6 cellular contexts compared by ENCODE assay signal in the genomic region with DNA sequence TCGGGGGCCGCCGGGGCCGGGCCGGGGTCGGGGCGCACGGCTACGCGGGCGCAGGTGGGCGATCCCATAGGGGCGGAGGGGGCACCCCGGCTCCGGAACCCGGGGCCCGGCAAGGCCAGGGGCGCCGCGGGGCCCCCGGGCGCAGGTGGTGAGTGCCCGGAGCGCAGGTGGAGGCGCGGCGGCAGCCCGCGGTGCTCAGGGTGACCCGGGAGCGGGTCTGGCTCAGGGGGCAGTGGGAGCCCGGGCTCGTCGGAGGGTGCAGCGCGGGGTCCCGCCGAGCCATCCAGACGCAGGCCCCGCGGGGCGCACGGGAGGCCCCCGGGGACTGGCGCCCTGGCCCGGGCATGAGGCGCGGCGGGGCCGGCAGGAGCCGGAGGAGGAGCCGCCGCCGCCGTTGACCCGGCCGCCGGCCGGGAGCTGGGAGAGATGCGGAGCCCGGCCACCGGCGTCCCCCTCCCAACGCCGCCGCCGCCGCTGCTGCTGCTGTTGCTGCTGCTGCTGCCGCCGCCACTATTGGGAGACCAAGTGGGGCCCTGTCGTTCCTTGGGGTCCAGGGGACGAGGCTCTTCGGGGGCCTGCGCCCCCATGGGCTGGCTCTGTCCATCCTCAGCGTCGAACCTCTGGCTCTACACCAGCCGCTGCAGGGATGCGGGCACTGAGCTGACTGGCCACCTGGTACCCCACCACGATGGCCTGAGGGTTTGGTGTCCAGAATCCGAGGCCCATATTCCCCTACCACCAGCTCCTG. TPM values are rescaled to one million over a fixed set of nuclear protein-coding genes. Genes with fewer than 3 reads are reported as not detected.
DNase-seq lines count a peak whose midpoint lies in the region; ATAC-seq lines count a peak whose summit lies in the region.

No MANE protein-coding gene starts in this region.

- no peaks in the 10 kb centered on the region for H3K4me1 Mint-ChIP-seq in activated naive CD8-positive, alpha-beta T cell treated with anti-CD3 and anti-CD28 coated beads, Interleukin-2, amount 10 ng/mL, durations not matched to agents 7 days and 5 days

- DNase-seq in COR-L47 (lab: John Stamatoyannopoulos, UW) (peak; percentile 11), DMS79 (lab: John Stamatoyannopoulos, UW) (no peak), NCI-H1436 treated with DMSO at 0.1 percent for 48 hours (lab: John Stamatoyannopoulos, UW) (no peak)
- DNase-seq in activated naive CD8-positive, alpha-beta T cell treated with anti-CD3 and anti-CD28 coated beads, Interleukin-2, amount 10 ng/mL, durations not matched to agents 7 days and 5 days = no peak

- H3K27me3 ChIP-seq in mucosa of rectum (ENCODE audit: control insufficient read depth in 2 of 2, insufficient read depth in 2 of 2, low read length in 2 of 2) = peaks cover 0 to 3% of the 10 kb centered on the region in 2 donors

- H3K4me1 ChIP-seq in mucosa of rectum (ENCODE audit: control insufficient read depth in 2 of 2, insufficient read depth in 2 of 2, low read length in 2 of 2) = peaks cover 7 to 9% of the 10 kb centered on the region in 2 donors

- no peaks in the 10 kb centered on the region for H3K36me3 Mint-ChIP-seq in activated naive CD8-positive, alpha-beta T cell treated with anti-CD3 and anti-CD28 coated beads, Interleukin-2, amount 10 ng/mL, durations not matched to agents 7 days and 5 days

- H3K9me3 ChIP-seq in mucosa of rectum (ENCODE audit: control insufficient read depth in 2 of 2, low read length in 2 of 2) = no peaks in the 10 kb centered on the region

- POLR2A ChIA-PET in activated naive CD8-positive, alpha-beta T cell treated with anti-CD3 and anti-CD28 coated beads, Interleukin-2, amount 10 ng/mL, durations not matched to agents 7 days and 5 days (lab: Charles Lee) = interaction anchor here (0.6 to 1.9 kb wide), 6 partner anchors 8 to 233 kb away, joined by 3 to 7 read pairs (median 4); a partner anchor contains a TSS

- H3K4me3 ChIP-seq in mucosa of rectum (ENCODE audit: low read length in 2 of 2) = peak overlapping the region; percentile 44 to 60

- H3K27ac Mint-ChIP-seq in activated naive CD8-positive, alpha-beta T cell treated with anti-CD3 and anti-CD28 coated beads, Interleukin-2, amount 10 ng/mL, durations not matched to agents 7 days and 5 days = no peak overlapping the region

- H3K9ac ChIP-seq in mucosa of rectum (ENCODE audit: low read depth in 1 of 2, low read length in 2 of 2) = peak overlapping the region in 1 of 2 donors; percentile 49

- no peaks in the 10 kb centered on the region for H3K36me3 ChIP-seq in mucosa of rectum (ENCODE audit: control insufficient read depth in 2 of 2, insufficient read depth in 2 of 2, low read length in 2 of 2)

- H3K27me3 Mint-ChIP-seq in activated naive CD8-positive, alpha-beta T cell treated with anti-CD3 and anti-CD28 coated beads, Interleukin-2, amount 10 ng/mL, durations not matched to agents 7 days and 5 days = peaks cover 6% of the 10 kb centered on the region

- no peak overlapping the region for H3K27ac ChIP-seq in mucosa of rectum (ENCODE audit: low read depth in 2 of 2, low read length in 2 of 2)

- peak; percentile 31 for ATAC-seq in HG02571 (IDR thresholded peaks at IDR 0.05; ENCODE audit: unreplicated experiment)
- peak; percentile 57 for ATAC-seq in activated naive CD8-positive, alpha-beta T cell treated with anti-CD3 and anti-CD28 coated beads, Interleukin-2, amount 10 ng/mL, durations not matched to agents 7 days and 5 days (ENCODE audit: low read depth)

- peak overlapping the region; percentile 57 for H3K4me3 Mint-ChIP-seq in activated naive CD8-positive, alpha-beta T cell treated with anti-CD3 and anti-CD28 coated beads, Interleukin-2, amount 10 ng/mL, durations not matched to agents 7 days and 5 days

- H3K9me3 Mint-ChIP-seq in activated naive CD8-positive, alpha-beta T cell treated with anti-CD3 and anti-CD28 coated beads, Interleukin-2, amount 10 ng/mL, durations not matched to agents 7 days and 5 days = no peaks in the 10 kb centered on the region

RNA-seq across cellular contexts. Expression of a gene that starts 0.5 kb away (rescaled TPM):
- 1 to 10 TPM; 6.3 to 6.9 TPM for total RNA-seq in activated naive CD8-positive, alpha-beta T cell treated with anti-CD3 and anti-CD28 coated beads, Interleukin-2, amount 10 ng/mL, durations not matched to agents 7 days and 5 days

RNA-seq across cellular contexts. Expression of a gene that starts 33.1 kb away (rescaled TPM):
- 10 to 100 TPM; 27.9 to 30.5 TPM for total RNA-seq in activated naive CD8-positive, alpha-beta T cell treated with anti-CD3 and anti-CD28 coated beads, Interleukin-2, amount 10 ng/mL, durations not matched to agents 7 days and 5 days

RNA-seq across cellular contexts. Expression of a gene that starts 36.1 kb away (rescaled TPM):
- 100 to 1,000 TPM; 176 to 184 TPM for total RNA-seq in activated naive CD8-positive, alpha-beta T cell treated with anti-CD3 and anti-CD28 coated beads, Interleukin-2, amount 10 ng/mL, durations not matched to agents 7 days and 5 days

RNA-seq across cellular contexts. Expression of a gene that starts 57.0 kb away (rescaled TPM):
- not detected for total RNA-seq in activated naive CD8-positive, alpha-beta T cell treated with anti-CD3 and anti-CD28 coated beads, Interleukin-2, amount 10 ng/mL, durations not matched to agents 7 days and 5 days
